Comparison of ENCODE assay signal across 23 cellular contexts in the genomic region with DNA sequence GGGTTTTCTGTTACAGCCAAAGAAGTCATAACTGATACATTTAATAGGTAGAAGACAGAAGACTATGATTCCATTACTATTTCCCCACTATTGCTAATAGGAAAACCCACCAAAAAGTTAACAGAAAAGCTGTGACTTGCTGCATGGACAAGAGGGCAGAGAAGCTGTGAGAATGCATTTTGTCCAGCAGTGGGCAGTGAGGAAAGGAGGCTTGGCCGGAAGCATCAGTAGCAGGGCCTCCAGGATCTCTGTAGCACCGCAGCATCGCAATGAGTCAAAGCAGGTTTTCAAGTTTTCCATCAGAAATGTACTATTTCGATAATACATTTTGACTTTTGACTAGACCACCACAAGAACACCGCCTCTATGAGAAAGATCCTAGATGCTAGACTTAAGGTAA.
"Had no signal": no experiment of that assay in that cellular context is flagged by ENCODE, and none has a peak within 500 bp of the region (broad histone marks: within the 10 kb centered on the region; RNA-seq: fewer than 3 reads in every experiment).

No MANE protein-coding gene starts in this region.

- H3K36me3 Mint-ChIP-seq: immature natural killer cell; naive B cell; stimulated activated memory B cell treated with anti-CD40 and anti-IgM and Interleukin-4, amounts not matched to agents 10 μg/mL and 1 μg/mL and 100 μg/mL, for 72 hours had no signal

- H3K27ac Mint-ChIP-seq: immature natural killer cell; naive B cell; stimulated activated memory B cell treated with anti-CD40 and anti-IgM and Interleukin-4, amounts not matched to agents 10 μg/mL and 1 μg/mL and 100 μg/mL, for 72 hours; stimulated activated naive CD8-positive, alpha-beta T cell treated with anti-CD3 and anti-CD28 coated beads, Interleukin-15, Interleukin-2, amounts not matched to agents 100 ng/mL and 50 ng/mL, for 24 hours had no signal

- H3K27me3 ChIP-seq: ovary, tibial artery, upper lobe of right lung, vagina had no signal

- ATAC-seq: foreskin keratinocyte; left cardiac atrium; lower lobe of right lung; sciatic nerve; stimulated activated memory B cell treated with anti-CD40 and anti-IgM and Interleukin-4, amounts not matched to agents 10 μg/mL and 1 μg/mL and 100 μg/mL, for 72 hours; upper lobe of right lung had no signal

- H3K36me3 ChIP-seq: esophagus muscularis mucosa, left ventricle myocardium inferior, lower lobe of right lung, ovary, spleen, tibial artery, upper lobe of right lung, vagina had no signal

- H3K9me3 Mint-ChIP-seq: stimulated activated memory B cell treated with anti-CD40 and anti-IgM and Interleukin-4, amounts not matched to agents 10 μg/mL and 1 μg/mL and 100 μg/mL, for 72 hours; stimulated activated naive CD8-positive, alpha-beta T cell treated with anti-CD3 and anti-CD28 coated beads, Interleukin-15, Interleukin-2, amounts not matched to agents 100 ng/mL and 50 ng/mL, for 24 hours had no signal

- H3K4me3 Mint-ChIP-seq: immature natural killer cell; naive B cell; stimulated activated memory B cell treated with anti-CD40 and anti-IgM and Interleukin-4, amounts not matched to agents 10 μg/mL and 1 μg/mL and 100 μg/mL, for 72 hours; stimulated activated naive CD8-positive, alpha-beta T cell treated with anti-CD3 and anti-CD28 coated beads, Interleukin-15, Interleukin-2, amounts not matched to agents 100 ng/mL and 50 ng/mL, for 24 hours had no signal

- H3K9me3 ChIP-seq: esophagus muscularis mucosa, left ventricle myocardium inferior, lower lobe of right lung, ovary, spleen, tibial artery, upper lobe of right lung, vagina had no signal

- H3K27ac ChIP-seq: coronary artery, esophagus muscularis mucosa, foreskin keratinocyte, left ventricle myocardium inferior, lower lobe of right lung, ovary, spleen, tibial artery, upper lobe of right lung, vagina had no signal

- H3K4me3 ChIP-seq: coronary artery, esophagus muscularis mucosa, left ventricle myocardium inferior, lower lobe of right lung, ovary, spleen, tibial artery, upper lobe of right lung, vagina had no signal

- H3K4me1 Mint-ChIP-seq: immature natural killer cell; naive B cell; stimulated activated memory B cell treated with anti-CD40 and anti-IgM and Interleukin-4, amounts not matched to agents 10 μg/mL and 1 μg/mL and 100 μg/mL, for 72 hours had no signal

- H3K4me1 ChIP-seq: esophagus muscularis mucosa, foreskin keratinocyte, left ventricle myocardium inferior, lower lobe of right lung, spleen, tibial artery, upper lobe of right lung, vagina had no signal

- DNase-seq: effector CD4-positive, alpha-beta T cell; foreskin keratinocyte; immature natural killer cell; left cardiac atrium; left ventricle myocardium inferior; lower lobe of right lung; mesenchymal stem cell; midbrain; naive B cell; nucleus accumbens; ovary; spleen; stimulated activated CD4-positive, alpha-beta T cell treated with anti-CD3 and anti-CD28 coated beads, Interleukin-15, amount 100 ng/mL, for 24 hours; stimulated activated CD4-positive, alpha-beta T cell treated with anti-CD3 and anti-CD28 coated beads, Interleukin-1b, Interleukin-23, amount 100 ng/mL, for 48 hours; stimulated activated CD4-positive, alpha-beta T cell treated with anti-CD3 and anti-CD28 coated beads, Interleukin-4, amount 100 ng/mL, for 24 hours; tibial artery; upper lobe of right lung had no signal
